In the genomic region with DNA sequence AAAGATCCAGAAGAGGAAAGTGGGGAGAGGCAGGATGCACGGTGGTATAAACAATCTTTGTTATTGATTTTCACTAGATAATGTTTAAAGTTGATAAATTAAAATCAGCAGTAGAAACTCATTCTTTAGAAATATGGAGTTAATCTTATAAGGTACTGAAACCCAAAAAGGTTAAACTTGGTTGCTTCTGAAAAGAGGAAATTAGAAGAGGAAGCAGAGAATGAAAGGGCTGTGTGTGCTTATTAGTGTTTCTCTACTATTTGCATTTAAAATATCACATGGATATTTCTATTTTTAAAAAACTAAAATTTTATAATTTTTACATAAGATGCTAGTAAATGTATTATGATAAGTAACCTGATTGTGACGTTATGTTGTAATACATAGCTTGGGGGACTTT, we compare ENCODE assay signal across 16 cellular contexts. TPM values are rescaled to one million over a fixed set of nuclear protein-coding genes. Genes with fewer than 3 reads are reported as not detected.
A peak's percentile ranks its signal among the peaks of the same experiment; 100 is the strongest.
DNase-seq lines count a peak whose midpoint lies in the region; ATAC-seq and TF ChIP-seq lines count a peak whose summit lies in the region.
"Had no signal": no experiment of that assay in that cellular context is flagged by ENCODE, and none has a peak within 500 bp of the region (broad histone marks: within the 10 kb centered on the region; RNA-seq: fewer than 3 reads in every experiment).

No MANE protein-coding gene starts in this region.

- H3K27me3 ChIP-seq in right atrium auricular region = no peaks in the 10 kb centered on the region
- H3K27me3 ChIP-seq: stomach had no signal

- no peak for TF ChIP-seq CTCF in activated B cell treated with CpG ODN at 0.5 μM for 24 hours (IDR thresholded peaks at IDR 0.05)
- no peak for TF ChIP-seq CTCF in right atrium auricular region (IDR thresholded peaks at IDR 0.05)

- no peaks in the 10 kb centered on the region for H3K4me1 ChIP-seq in right atrium auricular region
- H3K4me1 ChIP-seq: stomach had no signal

- H3K4me3 ChIP-seq in right atrium auricular region = no peak overlapping the region
- H3K4me3 ChIP-seq: stomach had no signal

- CTCF ChIA-PET in activated B cell treated with CpG ODN at 0.5 μM for 24 hours (lab: Charles Lee) = no interaction called here

- H3K36me3 Mint-ChIP-seq in activated B cell treated with CpG ODN at 0.5 μM for 24 hours (ENCODE audit: low read depth) = no peaks in the 10 kb centered on the region
- no peaks in the 10 kb centered on the region for H3K36me3 Mint-ChIP-seq in activated naive CD8-positive, alpha-beta T cell treated with anti-CD3 and anti-CD28 coated beads, Interleukin-2, amount 50 U/mL, for 24 hours (ENCODE audit: low read depth)

- POLR2A ChIA-PET in activated B cell treated with CpG ODN at 0.5 μM for 24 hours (lab: Charles Lee) = no interaction called here

- H3K9me3 ChIP-seq in right atrium auricular region = peaks cover 0 to 20% of the 10 kb centered on the region in 2 donors

- no peak overlapping the region for H3K27ac ChIP-seq in right atrium auricular region
- H3K27ac ChIP-seq: stomach had no signal

- peak overlapping the region; percentile 58 for H3K4me3 Mint-ChIP-seq in activated B cell treated with CpG ODN at 0.5 μM for 24 hours
- no peak overlapping the region for H3K4me3 Mint-ChIP-seq in activated naive CD8-positive, alpha-beta T cell treated with anti-CD3 and anti-CD28 coated beads, Interleukin-2, amount 50 U/mL, for 24 hours
- H3K4me3 Mint-ChIP-seq: activated CD4-positive, alpha-beta T cell treated with anti-CD3 and anti-CD28 coated beads for 36 hours; activated naive CD4-positive, alpha-beta T cell treated with anti-CD3 and anti-CD28 coated beads, Interleukin-2, amount 50 U/mL, for 24 hours; CD4-positive, alpha-beta T cell had no signal

- intact Hi-C loops in activated B cell treated with CpG ODN at 0.5 μM for 24 hours (cut with micrococcal nuclease) = loop anchor here (1.0 to 10.0 kb wide), 4 partner anchors 56 to 574 kb away; partner anchors contain the start of genes GADD45A, SERBP1 and SLC35D1

- H3K4me1 Mint-ChIP-seq in activated B cell treated with CpG ODN at 0.5 μM for 24 hours = peaks cover 41% of the 10 kb centered on the region
- H3K4me1 Mint-ChIP-seq in activated naive CD8-positive, alpha-beta T cell treated with anti-CD3 and anti-CD28 coated beads, Interleukin-2, amount 50 U/mL, for 24 hours = no peaks in the 10 kb centered on the region
- H3K4me1 Mint-ChIP-seq: activated CD4-positive, alpha-beta T cell treated with anti-CD3 and anti-CD28 coated beads for 36 hours had no signal

- no peak for DNase-seq in activated B cell treated with CpG ODN at 0.5 μM for 24 hours
- no peak for DNase-seq in NCI-H524 treated with DMSO at 0.1 percent for 48 hours (lab: John Stamatoyannopoulos, UW)
- DNase-seq in right atrium auricular region (ENCODE audit: low spot score) = no peak
- DNase-seq in activated naive CD8-positive, alpha-beta T cell treated with anti-CD3 and anti-CD28 coated beads, Interleukin-2, amount 50 U/mL, for 24 hours = no peak
- DNase-seq: activated CD4-positive, alpha-beta T cell treated with anti-CD3 and anti-CD28 coated beads for 36 hours; CD4-positive, alpha-beta T cell; NCI-H2081 treated with DMSO at 0.1 percent for 48 hours; stimulated activated CD4-positive, alpha-beta T cell treated with anti-CD3 and anti-CD28 coated beads, Interleukin-2, amount 100 ng/mL, for 24 hours; stomach had no signal

- no peaks in the 10 kb centered on the region for H3K36me3 ChIP-seq in right atrium auricular region
- H3K36me3 ChIP-seq: stomach had no signal

- peak overlapping the region; percentile 76 for H3K27ac Mint-ChIP-seq in activated B cell treated with CpG ODN at 0.5 μM for 24 hours
- H3K27ac Mint-ChIP-seq in activated naive CD8-positive, alpha-beta T cell treated with anti-CD3 and anti-CD28 coated beads, Interleukin-2, amount 50 U/mL, for 24 hours = no peak overlapping the region
- H3K27ac Mint-ChIP-seq: activated CD4-positive, alpha-beta T cell treated with anti-CD3 and anti-CD28 coated beads for 36 hours; activated naive CD4-positive, alpha-beta T cell treated with anti-CD3 and anti-CD28 coated beads, Interleukin-2, amount 50 U/mL, for 24 hours; CD4-positive, alpha-beta T cell had no signal

- no peaks in the 10 kb centered on the region for H3K27me3 Mint-ChIP-seq in activated B cell treated with CpG ODN at 0.5 μM for 24 hours
- H3K27me3 Mint-ChIP-seq in activated naive CD8-positive, alpha-beta T cell treated with anti-CD3 and anti-CD28 coated beads, Interleukin-2, amount 50 U/mL, for 24 hours = no peaks in the 10 kb centered on the region
- H3K27me3 Mint-ChIP-seq: activated CD4-positive, alpha-beta T cell treated with anti-CD3 and anti-CD28 coated beads for 36 hours; activated naive CD4-positive, alpha-beta T cell treated with anti-CD3 and anti-CD28 coated beads, Interleukin-2, amount 50 U/mL, for 24 hours; CD4-positive, alpha-beta T cell had no signal

- no peaks in the 10 kb centered on the region for H3K9me3 Mint-ChIP-seq in activated B cell treated with CpG ODN at 0.5 μM for 24 hours
- peaks cover 7% of the 10 kb centered on the region for H3K9me3 Mint-ChIP-seq in activated naive CD8-positive, alpha-beta T cell treated with anti-CD3 and anti-CD28 coated beads, Interleukin-2, amount 50 U/mL, for 24 hours

- ATAC-seq in GM18858 (IDR thresholded peaks at IDR 0.05; ENCODE audit: unreplicated experiment) = peak; percentile 45
- peak; percentile 38 for ATAC-seq in GM21786 (IDR thresholded peaks at IDR 0.05; ENCODE audit: unreplicated experiment)
- ATAC-seq in HG03520 (IDR thresholded peaks at IDR 0.05; ENCODE audit: unreplicated experiment) = peak; percentile 47
- ATAC-seq in activated B cell treated with CpG ODN at 0.5 μM for 24 hours (ENCODE audit: low read depth) = peak; percentile 60
- ATAC-seq in activated naive CD8-positive, alpha-beta T cell treated with anti-CD3 and anti-CD28 coated beads, Interleukin-2, amount 50 U/mL, for 24 hours = no peak
- no peak for ATAC-seq in HG03565 (IDR thresholded peaks at IDR 0.05; ENCODE audit: unreplicated experiment)
- ATAC-seq: activated CD4-positive, alpha-beta T cell treated with anti-CD3 and anti-CD28 coated beads for 36 hours had no signal

RNA-seq across cellular contexts. Expression of gene C1orf141, which starts 24.4 kb away (rescaled TPM):
- total RNA-seq in activated B cell treated with CpG ODN at 0.5 μM for 24 hours (not detected in 2 replicates), right atrium auricular region (not detected)
- total RNA-seq: CD4-positive, alpha-beta T cell; fibroblast of villous mesenchyme; omental fat pad; stomach had no signal

RNA-seq across cellular contexts. Expression of gene IL23R, which starts 55.9 kb away (rescaled TPM):
- not detected in 2 replicates for total RNA-seq in activated B cell treated with CpG ODN at 0.5 μM for 24 hours
- not detected for total RNA-seq in right atrium auricular region
- total RNA-seq: fibroblast of villous mesenchyme had no signal

RNA-seq across cellular contexts. Expression of gene SLC35D1, which starts 56.4 kb away (rescaled TPM):
- total RNA-seq in activated B cell treated with CpG ODN at 0.5 μM for 24 hours (10.1 and 11.1 TPM in 2 replicates), right atrium auricular region (1 to 10 TPM; 3.3 to 4.9 TPM)

Comparison
In these comparisons a context has a peak if more than half of its experiments do, and no peak if none do; other contexts are left out.
1. ATAC-seq: peak in GM18858 (single experiment), GM21786 (single experiment), HG03520 (single experiment) and activated B cell treated with CpG ODN at 0.5 μM for 24 hours (single experiment); none in activated naive CD8-positive, alpha-beta T cell treated with anti-CD3 and anti-CD28 coated beads, Interleukin-2, amount 50 U/mL, for 24 hours (single experiment) and HG03565 (single experiment).